In the genomic region with DNA sequence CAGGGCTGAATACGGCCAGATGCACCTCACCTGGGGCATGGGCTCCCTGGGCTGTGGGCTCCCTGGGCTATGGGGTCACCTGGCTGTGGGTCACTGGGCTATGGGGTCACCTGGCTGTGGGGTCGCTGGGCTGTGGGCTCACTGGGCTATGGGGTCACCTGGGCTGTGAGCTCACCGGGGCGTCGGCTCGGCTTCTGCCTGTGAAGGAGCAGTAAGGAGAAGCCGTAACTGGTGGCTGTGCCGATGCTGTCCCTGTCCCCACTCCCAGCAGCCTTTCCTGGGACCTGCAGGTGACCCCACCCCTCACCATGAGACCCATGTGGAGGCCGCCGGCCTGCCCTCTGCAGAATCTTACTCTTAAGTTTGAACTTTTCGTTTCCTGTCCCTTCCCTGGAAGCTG, we compare ENCODE assay signal across 16 cellular contexts. TPM values are rescaled to one million over a fixed set of nuclear protein-coding genes. Genes with fewer than 3 reads are reported as not detected.
A peak's percentile ranks its signal among the peaks of the same experiment; 100 is the strongest.
DNase-seq lines count a peak whose midpoint lies in the region; ATAC-seq and TF ChIP-seq lines count a peak whose summit lies in the region.
"Had no signal": no experiment of that assay in that cellular context is flagged by ENCODE, and none has a peak within 500 bp of the region (broad histone marks: within the 10 kb centered on the region; RNA-seq: fewer than 3 reads in every experiment).

No MANE protein-coding gene starts in this region.

- H3K36me3 Mint-ChIP-seq in activated CD4-positive, alpha-beta T cell treated with anti-CD3 and anti-CD28 coated beads for 36 hours (ENCODE audit: low read depth) = no peaks in the 10 kb centered on the region
- H3K36me3 Mint-ChIP-seq in glutamatergic neuron (ENCODE audit: unreplicated experiment) = no peaks in the 10 kb centered on the region
- H3K36me3 Mint-ChIP-seq in stimulated activated naive B cell treated with anti-CD40 and anti-IgM and Interleukin-4, amounts not matched to agents 10 μg/mL and 1 μg/mL and 100 μg/mL, for 72 hours = no peaks in the 10 kb centered on the region

- no peaks in the 10 kb centered on the region for H4K20me1 ChIP-seq in HCT116 (ENCODE audit: insufficient read depth)

- no peak overlapping the region for H3K4me3 ChIP-seq in HCT116 (replicated peaks in 1 of 2; ENCODE audit: low read depth in 1 of 2, low read length in 2 of 2)

- RAD21 ChIA-PET in HCT116 (lab: Charles Lee; ENCODE audit: low non-redundant PET in 1 of 2, low total read pairs in 2 of 2, uncharacterized antibody in 2 of 2, unreplicated experiment in 2 of 2) = no interaction called here

- no peaks in the 10 kb centered on the region for H3K9me2 ChIP-seq in HCT116 (ENCODE audit: insufficient read depth)

- no peaks in the 10 kb centered on the region for H3K27me3 Mint-ChIP-seq in activated CD4-positive, alpha-beta T cell treated with anti-CD3 and anti-CD28 coated beads for 36 hours
- peaks cover 5% of the 10 kb centered on the region for H3K27me3 Mint-ChIP-seq in glutamatergic neuron (ENCODE audit: unreplicated experiment)
- peaks cover 0 to 5% of the 10 kb centered on the region in 2 donors for H3K27me3 Mint-ChIP-seq in stimulated activated naive B cell treated with anti-CD40 and anti-IgM and Interleukin-4, amounts not matched to agents 10 μg/mL and 1 μg/mL and 100 μg/mL, for 72 hours

- TF ChIP-seq CTCF in HCT116 (IDR thresholded peaks at IDR 0.05 in 2 of 3, conservative IDR thresholded peaks at IDR 0.05 in 1 of 3; ENCODE audit: borderline replicate concordance in 1 of 3, insufficient read depth in 1 of 3, low read depth in 2 of 3, low read length in 2 of 3) (no peak), glutamatergic neuron (IDR thresholded peaks at IDR 0.05; ENCODE audit: partially characterized antibody, unreplicated experiment) (no peak)

- no peak overlapping the region for H2AFZ ChIP-seq in HCT116 (ENCODE audit: low read depth, low read length, poor library complexity, severe bottlenecking)

- no peaks in the 10 kb centered on the region for H3K36me3 ChIP-seq in HCT116 (ENCODE audit: control insufficient read depth in 1 of 2, insufficient read depth in 2 of 2, low read length in 2 of 2)

- ATAC-seq in activated CD4-positive, alpha-beta T cell treated with anti-CD3 and anti-CD28 coated beads for 36 hours = peak; percentile 9
- ATAC-seq in HCT116 = peak; percentile 8; the same call in 1 of the 2 replicates
- peak; percentile 5 to 14 for ATAC-seq in stimulated activated naive B cell treated with anti-CD40 and anti-IgM and Interleukin-4, amounts not matched to agents 10 μg/mL and 1 μg/mL and 100 μg/mL, for 72 hours (replicated peaks)
- ATAC-seq in GM21528 (IDR thresholded peaks at IDR 0.05; ENCODE audit: low FRiP score, unreplicated experiment) = no peak

- POLR2A ChIA-PET in activated CD4-positive, alpha-beta T cell treated with anti-CD3 and anti-CD28 coated beads for 36 hours (lab: Charles Lee) = no interaction called here
- POLR2A ChIA-PET in HCT116 (lab: Charles Lee) = interaction anchor here (0.6 kb wide), 1 partner anchor 183 kb away, joined by 3 read pairs; no protein-coding TSS in a partner anchor

- H3K27me3 ChIP-seq in HCT116 (ENCODE audit: insufficient read depth, low read length) = no peaks in the 10 kb centered on the region

- no TSS peak for BruUV-seq in HCT116 (replicated peaks; lab: Mats Ljungman, UMichigan)

- H3K27ac ChIP-seq in HCT116 (ENCODE audit: low read depth, low read length) = no peak overlapping the region; the same call in 1 of the 2 replicates

- intact Hi-C loops in activated CD4-positive, alpha-beta T cell treated with anti-CD3 and anti-CD28 coated beads for 36 hours (cut with DNase I, micrococcal nuclease) = no loop called here
- intact Hi-C loops in HCT116 (cut with micrococcal nuclease) = no loop called here

- no peaks in the 10 kb centered on the region for H3K79me2 ChIP-seq in HCT116 (ENCODE audit: insufficient read depth, low read length)

- no peak for TF ChIP-seq POLR2A in HCT116 (IDR thresholded peaks at IDR 0.05; ENCODE audit: borderline replicate concordance, extremely low read depth, insufficient read depth, insufficient read length)

- H3K4me1 ChIP-seq in HCT116 (ENCODE audit: control insufficient read depth in 1 of 2, insufficient read depth in 2 of 2, low read length in 2 of 2) = peaks cover 0 to 12% of the 10 kb centered on the region in 2 experiments; a peak in 2 of 4 replicates

- no peak overlapping the region for H3K4me3 Mint-ChIP-seq in activated CD4-positive, alpha-beta T cell treated with anti-CD3 and anti-CD28 coated beads for 36 hours
- no peak overlapping the region for H3K4me3 Mint-ChIP-seq in glutamatergic neuron (ENCODE audit: unreplicated experiment)
- no peak overlapping the region for H3K4me3 Mint-ChIP-seq in stimulated activated naive B cell treated with anti-CD40 and anti-IgM and Interleukin-4, amounts not matched to agents 10 μg/mL and 1 μg/mL and 100 μg/mL, for 72 hours

- no peak for TF ChIP-seq RAD21 in HCT116 (IDR thresholded peaks at IDR 0.05; ENCODE audit: low read depth)

- no peak overlapping the region for H3K27ac Mint-ChIP-seq in activated CD4-positive, alpha-beta T cell treated with anti-CD3 and anti-CD28 coated beads for 36 hours
- H3K27ac Mint-ChIP-seq in glutamatergic neuron (ENCODE audit: unreplicated experiment) = no peak overlapping the region
- peak overlapping the region; percentile 90 for H3K27ac Mint-ChIP-seq in stimulated activated naive B cell treated with anti-CD40 and anti-IgM and Interleukin-4, amounts not matched to agents 10 μg/mL and 1 μg/mL and 100 μg/mL, for 72 hours

- no peaks in the 10 kb centered on the region for H3K4me1 Mint-ChIP-seq in activated CD4-positive, alpha-beta T cell treated with anti-CD3 and anti-CD28 coated beads for 36 hours
- H3K4me1 Mint-ChIP-seq in glutamatergic neuron (ENCODE audit: low read depth, unreplicated experiment) = peaks cover 9% of the 10 kb centered on the region
- peaks cover 10 to 18% of the 10 kb centered on the region in 2 donors for H3K4me1 Mint-ChIP-seq in stimulated activated naive B cell treated with anti-CD40 and anti-IgM and Interleukin-4, amounts not matched to agents 10 μg/mL and 1 μg/mL and 100 μg/mL, for 72 hours

- no peaks in the 10 kb centered on the region for H3K9me3 Mint-ChIP-seq in activated CD4-positive, alpha-beta T cell treated with anti-CD3 and anti-CD28 coated beads for 36 hours (ENCODE audit: low read depth)
- no peaks in the 10 kb centered on the region for H3K9me3 Mint-ChIP-seq in glutamatergic neuron (ENCODE audit: unreplicated experiment)
- H3K9me3 Mint-ChIP-seq in stimulated activated naive B cell treated with anti-CD40 and anti-IgM and Interleukin-4, amounts not matched to agents 10 μg/mL and 1 μg/mL and 100 μg/mL, for 72 hours = no peaks in the 10 kb centered on the region

- H3K4me2 ChIP-seq in HCT116 (ENCODE audit: low read length) = peak overlapping the region; percentile 26; the same call in 1 of the 2 replicates

- H3K9ac ChIP-seq in HCT116 (ENCODE audit: low read length) = peak overlapping the region; percentile 13

- CTCF ChIA-PET in activated CD4-positive, alpha-beta T cell treated with anti-CD3 and anti-CD28 coated beads for 36 hours (lab: Charles Lee) = interaction anchor here (0.6 to 1.2 kb wide), 3 partner anchors 17 to 1048 kb away, joined by 3 read pairs; no protein-coding TSS in a partner anchor
- CTCF ChIA-PET in HCT116 (lab: Charles Lee) = no interaction called here

- DNase-seq in activated CD4-positive, alpha-beta T cell treated with anti-CD3 and anti-CD28 coated beads for 36 hours = no peak
- no peak for DNase-seq in activated CD4-positive, alpha-beta T cell treated with anti-CD3 and anti-CD28 coated beads, Interleukin-2, amount 50 U/mL, for 4 hours
- DNase-seq in HCT116 (ENCODE audit: low read depth, low spot score) (no peak), glutamatergic neuron (peak; percentile 16), UCSD-AML1 (lab: John Stamatoyannopoulos, UW; ENCODE audit: unreplicated experiment) (no peak)
- no peak for DNase-seq in stimulated activated naive B cell treated with anti-CD40 and anti-IgM and Interleukin-4, amounts not matched to agents 10 μg/mL and 1 μg/mL and 100 μg/mL, for 72 hours
- DNase-seq in stimulated activated CD4-positive, alpha-beta T cell treated with anti-CD3 and anti-CD28 coated beads, Interleukin-2, amount 100 ng/mL, for 48 hours = no peak
- DNase-seq: DND-41, GOT3, NCI-H1105 treated with DMSO at 0.1 percent for 48 hours, NCI-H187, NCI-H446 treated with DMSO at 0.1 percent for 48 hours, NCI-H774, SIG-M5 had no signal

- no peaks in the 10 kb centered on the region for H3K9me3 ChIP-seq in HCT116 (ENCODE audit: control insufficient read depth in 1 of 2, insufficient read depth in 1 of 2, low read depth in 1 of 2, low read length in 2 of 2)

TF ChIP-seq in HCT116, 20 proteins besides CTCF, POLR2A, EP300 and RAD21 (continues in another document):
- no peak for TF ChIP-seq TCF7L2 (IDR thresholded peaks at IDR 0.05; ENCODE audit: borderline replicate concordance, extremely low read depth, insufficient read depth, insufficient read length)
- no peak for TF ChIP-seq ELF1 (IDR thresholded peaks at IDR 0.05; ENCODE audit: borderline replicate concordance, low read depth)
- TF ChIP-seq JUND (IDR thresholded peaks at IDR 0.05) = no peak
- TF ChIP-seq SIN3A (IDR thresholded peaks at IDR 0.05; ENCODE audit: low read depth) = no peak
- TF ChIP-seq SP1 (IDR thresholded peaks at IDR 0.05; ENCODE audit: low read depth) = no peak
- TF ChIP-seq EZH2phosphoT487 (IDR thresholded peaks at IDR 0.05; ENCODE audit: borderline replicate concordance) = no peak
- TF ChIP-seq FOSL1 (IDR thresholded peaks at IDR 0.05; ENCODE audit: low read depth) = no peak

RNA-seq across cellular contexts. Expression of gene PERCC1, which starts 1.9 kb away (rescaled TPM):
- total RNA-seq in activated CD4-positive, alpha-beta T cell treated with anti-CD3 and anti-CD28 coated beads for 36 hours = not detected
- not detected for total RNA-seq in HCT116 (2021; ENCODE audit: unreplicated experiment)
- polyA plus RNA-seq in HCT116 (2012) = not detected in 2 replicates
- total RNA-seq in glutamatergic neuron (ENCODE audit: unreplicated experiment) = not detected
- total RNA-seq: Calu3 had no signal

RNA-seq across cellular contexts. Expression of gene UQCC4, which starts 8.5 kb away (rescaled TPM):
- 10 to 100 TPM; 11.9 to 15.5 TPM for total RNA-seq in activated CD4-positive, alpha-beta T cell treated with anti-CD3 and anti-CD28 coated beads for 36 hours
- 22.6 TPM for total RNA-seq in HCT116 (2021; ENCODE audit: unreplicated experiment)
- polyA plus RNA-seq in HCT116 (2012) = 25.2 and 26.8 TPM in 2 replicates
- 10.4 TPM for total RNA-seq in glutamatergic neuron (ENCODE audit: unreplicated experiment)

RNA-seq across cellular contexts. Expression of gene UNKL, which starts 14.5 kb away (rescaled TPM):
- 10 to 100 TPM; 31.3 to 32.8 TPM for total RNA-seq in activated CD4-positive, alpha-beta T cell treated with anti-CD3 and anti-CD28 coated beads for 36 hours
- total RNA-seq in HCT116 (2021; ENCODE audit: unreplicated experiment) (24.9 TPM), glutamatergic neuron (ENCODE audit: unreplicated experiment) (30.7 TPM)
- 12.3 and 14.9 TPM in 2 replicates for polyA plus RNA-seq in HCT116 (2012)

RNA-seq across cellular contexts. Expression of gene CCDC154, which starts 15.3 kb away (rescaled TPM):
- total RNA-seq in activated CD4-positive, alpha-beta T cell treated with anti-CD3 and anti-CD28 coated beads for 36 hours = 1 to 10 TPM in 1 of 2 experiments, under 1 TPM in 1; 0.70 to 1.6 TPM
- total RNA-seq in HCT116 (2021; ENCODE audit: unreplicated experiment) = 1.7 TPM
- 0.31 and 0.34 TPM in 2 replicates for polyA plus RNA-seq in HCT116 (2012)
- 4.2 TPM for total RNA-seq in glutamatergic neuron (ENCODE audit: unreplicated experiment)

RNA-seq across cellular contexts. Expression of gene CLCN7, which starts 45.8 kb away (rescaled TPM):
- total RNA-seq in activated CD4-positive, alpha-beta T cell treated with anti-CD3 and anti-CD28 coated beads for 36 hours = 10 to 100 TPM; 29.9 to 33.7 TPM
- total RNA-seq in HCT116 (2021; ENCODE audit: unreplicated experiment) = 64.0 TPM
- 34.9 and 46.7 TPM in 2 replicates for polyA plus RNA-seq in HCT116 (2012)
- total RNA-seq in glutamatergic neuron (ENCODE audit: unreplicated experiment) = 118 TPM
